19 cellular contexts compared by ENCODE assay signal in the genomic region with DNA sequence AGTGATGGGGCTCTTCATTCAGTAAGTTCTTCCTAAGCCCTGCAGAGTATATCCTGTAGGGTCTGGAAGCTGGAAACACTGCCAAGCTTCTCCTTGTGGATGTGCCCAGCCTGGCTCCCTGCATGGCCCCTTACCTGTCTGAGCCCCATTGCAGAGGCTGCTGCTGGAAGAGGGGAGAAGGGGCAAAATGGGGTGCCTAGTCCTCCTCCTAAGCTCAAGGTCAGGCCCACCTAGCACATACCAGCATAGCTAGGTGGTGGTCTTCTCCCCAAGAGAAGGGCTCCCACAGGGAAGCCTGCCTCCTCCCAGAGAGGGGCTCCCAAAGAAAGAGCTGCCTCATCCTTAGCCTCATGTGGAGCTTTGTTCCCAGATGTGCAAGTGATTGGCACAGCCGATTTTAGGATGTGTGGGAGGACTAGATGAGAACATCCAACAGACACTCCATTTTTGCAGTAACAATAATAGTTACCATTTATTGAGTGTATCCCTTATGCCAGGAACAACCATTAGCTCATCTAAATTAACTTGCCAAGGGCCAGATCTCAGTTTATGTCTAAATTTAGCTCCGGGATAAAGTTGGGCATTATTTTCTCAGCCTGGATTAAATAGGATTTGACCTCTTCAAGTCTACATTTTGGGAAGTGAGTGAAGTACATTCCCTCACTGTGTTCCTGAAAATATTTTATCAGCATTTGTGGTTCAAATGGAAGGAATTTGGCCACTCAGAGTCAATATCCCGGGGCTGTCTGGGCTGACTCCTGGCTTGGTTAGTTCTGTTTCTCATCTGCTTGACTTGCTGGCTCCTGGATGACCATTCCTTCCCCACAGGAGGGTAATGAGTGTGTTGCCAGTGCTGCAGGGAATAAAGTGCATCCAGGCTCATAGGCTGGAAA.
A peak's percentile ranks its signal among the peaks of the same experiment; 100 is the strongest.
DNase-seq lines count a peak whose midpoint lies in the region; ATAC-seq and TF ChIP-seq lines count a peak whose summit lies in the region.
"Had no signal": no experiment of that assay in that cellular context is flagged by ENCODE, and none has a peak within 500 bp of the region (broad histone marks: within the 10 kb centered on the region; RNA-seq: fewer than 3 reads in every experiment).

No MANE protein-coding gene starts in this region.

- TF ChIP-seq POLR2A in vagina (IDR thresholded peaks at IDR 0.05) = no peak

- no peaks in the 10 kb centered on the region for H3K79me1 ChIP-seq in mesendoderm (ENCODE audit: low read length)

- H3K23ac ChIP-seq in mesendoderm (ENCODE audit: low read length) = no peak overlapping the region

- no peaks in the 10 kb centered on the region for H3K27me3 ChIP-seq in cardiac muscle cell
- H3K27me3 ChIP-seq in mesendoderm (ENCODE audit: insufficient read depth, low read length, poor library complexity) = no peaks in the 10 kb centered on the region
- no peaks in the 10 kb centered on the region for H3K27me3 ChIP-seq in vagina
- no peaks in the 10 kb centered on the region for H3K27me3 ChIP-seq in Caco-2 (replicated peaks; ENCODE audit: control insufficient read depth, insufficient read depth, low read length)
- H3K27me3 ChIP-seq: gastrocnemius medialis, tibial nerve had no signal

- H3K4me3 ChIP-seq in cardiac muscle cell (no peak overlapping the region), mesendoderm (ENCODE audit: low read length) (no peak overlapping the region), vagina (no peak overlapping the region), Caco-2 (ENCODE audit: low read depth, low read length) (no peak overlapping the region)
- H3K4me3 ChIP-seq: gastrocnemius medialis, tibial nerve had no signal

- H3K4me1 ChIP-seq in cardiac muscle cell (ENCODE audit: low read depth) = peaks cover 6% of the 10 kb centered on the region
- H3K4me1 ChIP-seq in mesendoderm (ENCODE audit: control insufficient read depth, low read depth, low read length) = no peaks in the 10 kb centered on the region
- peaks cover 11% of the 10 kb centered on the region for H3K4me1 ChIP-seq in vagina
- no peaks in the 10 kb centered on the region for H3K4me1 ChIP-seq in Caco-2

- H3K36me3 ChIP-seq in cardiac muscle cell = no peaks in the 10 kb centered on the region
- H3K36me3 ChIP-seq in mesendoderm (ENCODE audit: control insufficient read depth, insufficient read depth, low read length) = no peaks in the 10 kb centered on the region
- H3K36me3 ChIP-seq in vagina = no peaks in the 10 kb centered on the region
- no peaks in the 10 kb centered on the region for H3K36me3 ChIP-seq in Caco-2 (ENCODE audit: control insufficient read depth, insufficient read depth, low read length)
- H3K36me3 ChIP-seq: gastrocnemius medialis, tibial nerve had no signal

- no peak overlapping the region for H2BK120ac ChIP-seq in mesendoderm (ENCODE audit: low read depth, low read length)

- H3K27me3 Mint-ChIP-seq in chondrocyte (ENCODE audit: low read depth) (no peaks in the 10 kb centered on the region), Caco-2 (ENCODE audit: insufficient read depth, unreplicated experiment) (peaks cover 18% of the 10 kb centered on the region)

- H3K4ac ChIP-seq in mesendoderm (ENCODE audit: low read depth, low read length) = no peak overlapping the region

- intact Hi-C loops in Right ventricle myocardium inferior (cut with DNase I) = no loop called here
- intact Hi-C loops in vagina (cut with DNase I) = no loop called here
- intact Hi-C loops in Caco-2 (cut with micrococcal nuclease; ENCODE audit: unreplicated experiment) = loop anchor here (5.0 kb wide), 2 partner anchors 206 to 251 kb away; a partner anchor contains a TSS

- H3K9me3 ChIP-seq in cardiac muscle cell (ENCODE audit: low read depth) (no peaks in the 10 kb centered on the region), vagina (no peaks in the 10 kb centered on the region), Caco-2 (no peaks in the 10 kb centered on the region)
- H3K9me3 ChIP-seq: gastrocnemius medialis, tibial nerve had no signal

- H3K56ac ChIP-seq in mesendoderm (ENCODE audit: low read length) = no peak overlapping the region

- H3K27ac ChIP-seq in cardiac muscle cell = peak overlapping the region; percentile 52
- H3K27ac ChIP-seq in mesendoderm (ENCODE audit: low read depth, low read length) = no peak overlapping the region
- H3K27ac ChIP-seq in vagina = peak overlapping the region; percentile 3
- H3K27ac ChIP-seq: 22Rv1, gastrocnemius medialis had no signal

- H2BK5ac ChIP-seq in mesendoderm (ENCODE audit: low read length) = no peak overlapping the region

- no TSS peak for BruUV-seq in Caco-2 (replicated peaks; lab: Mats Ljungman, UMichigan)

- CTCF ChIA-PET in HEK293T (lab: Yijun Ruan, JAX) = no interaction called here
- CTCF ChIA-PET in Caco-2 (lab: Charles Lee) = no interaction called here

- no CpG with 5 or more reads among the region's 3 CpGs for WGBS in mesendoderm (ENCODE audit: extremely low coverage, insufficient coverage, low lambda C conversion rate)

- H3K4me1 Mint-ChIP-seq in chondrocyte (ENCODE audit: low read depth) (peaks cover 54% of the 10 kb centered on the region), Caco-2 (ENCODE audit: low read depth, unreplicated experiment) (no peaks in the 10 kb centered on the region)
- H3K4me1 Mint-ChIP-seq: naive thymus-derived CD4-positive, alpha-beta T cell had no signal

- H3K18ac ChIP-seq in mesendoderm (ENCODE audit: low read length) = no peak overlapping the region

- no peaks in the 10 kb centered on the region for H3K9me3 Mint-ChIP-seq in chondrocyte (ENCODE audit: low read depth)
- H3K9me3 Mint-ChIP-seq in Caco-2 (ENCODE audit: unreplicated experiment) = no peaks in the 10 kb centered on the region
- H3K9me3 Mint-ChIP-seq: CD8-positive, alpha-beta T cell had no signal

- peak overlapping the region; percentile 84 for H3K27ac Mint-ChIP-seq in chondrocyte (ENCODE audit: unreplicated experiment)
- no peak overlapping the region for H3K27ac Mint-ChIP-seq in Caco-2 (ENCODE audit: unreplicated experiment)
- H3K27ac Mint-ChIP-seq: activated CD8-positive, alpha-beta T cell treated with anti-CD3 and anti-CD28 coated beads, Interleukin-2, amount 10 ng/mL, durations not matched to agents 7 days and 5 days; CD8-positive, alpha-beta T cell; naive thymus-derived CD4-positive, alpha-beta T cell had no signal

- H3K4me3 Mint-ChIP-seq in chondrocyte (ENCODE audit: unreplicated experiment) = no peak overlapping the region
- H3K4me3 Mint-ChIP-seq in Caco-2 (ENCODE audit: unreplicated experiment) = no peak overlapping the region
- H3K4me3 Mint-ChIP-seq: activated CD8-positive, alpha-beta T cell treated with anti-CD3 and anti-CD28 coated beads, Interleukin-2, amount 10 ng/mL, durations not matched to agents 7 days and 5 days; CD8-positive, alpha-beta T cell; naive thymus-derived CD4-positive, alpha-beta T cell had no signal

- no peak overlapping the region for H4K5ac ChIP-seq in mesendoderm (ENCODE audit: low read length)

- no peak overlapping the region for H3K4me2 ChIP-seq in mesendoderm (ENCODE audit: low read length)

- TF ChIP-seq CTCF in cardiac muscle cell (IDR thresholded peaks at IDR 0.05; ENCODE audit: low read depth, low read length) = no peak
- no peak for TF ChIP-seq CTCF in chondrocyte (IDR thresholded peaks at IDR 0.05)
- TF ChIP-seq CTCF in vagina (IDR thresholded peaks at IDR 0.05) = no peak
- TF ChIP-seq CTCF in Caco-2 (IDR thresholded peaks at IDR 0.05; ENCODE audit: insufficient read depth in 1 of 2, low read depth in 1 of 2, low read length in 1 of 2, severe bottlenecking in 1 of 2, unreplicated experiment in 1 of 2) = no peak

- no peak for ATAC-seq in Right ventricle myocardium inferior
- ATAC-seq in HG02588 (IDR thresholded peaks at IDR 0.05; ENCODE audit: unreplicated experiment) = no peak
- ATAC-seq: activated CD8-positive, alpha-beta T cell treated with anti-CD3 and anti-CD28 coated beads, Interleukin-2, amount 10 ng/mL, durations not matched to agents 7 days and 5 days; CD8-positive, alpha-beta T cell; gastrocnemius medialis; naive thymus-derived CD4-positive, alpha-beta T cell had no signal

- H4K8ac ChIP-seq in mesendoderm (ENCODE audit: low read depth, low read length) = no peak overlapping the region

- no peak overlapping the region for H2AK5ac ChIP-seq in mesendoderm (ENCODE audit: low read length)

- no peak overlapping the region for H3K9ac ChIP-seq in mesendoderm (ENCODE audit: low read length)

- no peaks in the 10 kb centered on the region for H3K36me3 Mint-ChIP-seq in chondrocyte (ENCODE audit: low read depth)
- no peaks in the 10 kb centered on the region for H3K36me3 Mint-ChIP-seq in Caco-2 (ENCODE audit: insufficient read depth, unreplicated experiment)
- H3K36me3 Mint-ChIP-seq: CD8-positive, alpha-beta T cell; naive thymus-derived CD4-positive, alpha-beta T cell had no signal

- POLR2A ChIA-PET in HEK293T (lab: Yijun Ruan, JAX) (interaction anchor here (0.8 kb wide), 1 partner anchor 267 kb away, joined by 3 read pairs; no protein-coding TSS in a partner anchor), Caco-2 (lab: Charles Lee) (no interaction called here)

- no peak overlapping the region for H2BK15ac ChIP-seq in mesendoderm (replicated peaks; ENCODE audit: low read depth)

- DNase-seq in cardiac muscle cell (ENCODE audit: low read depth in 1 of 2, low spot score in 1 of 2) = peak; percentile 30 to 72
- DNase-seq in Right ventricle myocardium inferior (ENCODE audit: missing footprints) = no peak
- no peak for DNase-seq in chondrocyte (ENCODE audit: low spot score)
- peak; percentile 65 for DNase-seq in mesendoderm
- DNase-seq in vagina (ENCODE audit: extremely low spot score in 2 of 2) = peak in 1 of 2 donors; percentile 83
- DNase-seq in HEK293T (ENCODE audit: extremely low spot score) = no peak
- no peak for DNase-seq in Caco-2
- DNase-seq: activated CD8-positive, alpha-beta T cell treated with anti-CD3 and anti-CD28 coated beads, Interleukin-2, amount 10 ng/mL, durations not matched to agents 7 days and 5 days; activated effector memory CD4-positive, alpha-beta T cell treated with anti-CD3 and anti-CD28 coated beads, Interleukin-2, amount 50 U/mL, for 16 hours; CD8-positive, alpha-beta T cell; effector memory CD4-positive, alpha-beta T cell; gastrocnemius medialis; naive thymus-derived CD4-positive, alpha-beta T cell; NCI-H1092 treated with DMSO at 0.1 percent for 48 hours; stimulated activated CD4-positive, alpha-beta T cell treated with anti-CD3 and anti-CD28 coated beads, Interleukin-2, amount 100 ng/mL, for 24 hours; stimulated activated CD8-positive, alpha-beta memory T cell treated with anti-CD3 and anti-CD28 coated beads, Interleukin-4, amount 100 ng/mL, for 48 hours had no signal

- no peaks in the 10 kb centered on the region for H3K79me2 ChIP-seq in mesendoderm (ENCODE audit: control insufficient read depth, insufficient read depth, low read length)

TF ChIP-seq in HEK293T, 16 proteins besides CTCF, POLR2A, EP300 and RAD21 (continues in another document):
- TF ChIP-seq NFRKB (IDR thresholded peaks at IDR 0.05) (no peak), CTBP1 (IDR thresholded peaks at IDR 0.05; ENCODE audit: borderline replicate concordance) (no peak), BHLHE40 (IDR thresholded peaks at IDR 0.05; ENCODE audit: borderline replicate concordance) (no peak), L3MBTL2 (conservative IDR thresholded peaks at IDR 0.05) (no peak), ARNT (IDR thresholded peaks at IDR 0.05) (no peak), FOXK2 (IDR thresholded peaks at IDR 0.05) (no peak), SP1 (IDR thresholded peaks at IDR 0.05) (no peak), SUZ12 (IDR thresholded peaks at IDR 0.05) (no peak)

Comparison
In these comparisons a context has a peak if more than half of its experiments do, and no peak if none do; other contexts are left out.
1. DNase-seq: peak in cardiac muscle cell (2 of 2) and mesendoderm (single experiment); none in Right ventricle myocardium inferior (single experiment), chondrocyte (single experiment), HEK293T (single experiment) and Caco-2 (0 of 2).